ENCODE assay signal across 2 cellular contexts in the genomic region with DNA sequence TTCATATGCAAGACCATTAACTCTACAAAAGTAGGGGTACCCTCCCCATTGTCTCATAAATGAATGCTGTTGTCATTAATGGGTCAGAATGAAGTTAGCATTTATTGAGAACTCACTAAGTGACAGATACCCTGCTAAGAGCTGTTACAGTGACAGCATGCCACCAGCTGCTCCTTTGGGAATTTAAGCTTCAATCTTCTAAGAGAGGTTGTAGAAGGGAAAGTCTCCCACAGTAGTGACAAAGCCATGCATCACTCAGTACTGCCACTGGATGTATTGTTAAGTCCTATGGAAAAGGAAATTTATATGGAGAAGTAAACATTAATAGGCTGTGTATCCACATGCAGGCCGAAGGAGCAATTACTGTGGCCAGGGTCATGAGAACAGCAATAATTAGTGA.
TF ChIP-seq lines count a peak whose summit lies in the region.

No MANE protein-coding gene starts in this region.

TF ChIP-seq in GM23338, 12 proteins besides CTCF, POLR2A, EP300 and RAD21 (continued from another document):
- TF ChIP-seq, protein P1, sequence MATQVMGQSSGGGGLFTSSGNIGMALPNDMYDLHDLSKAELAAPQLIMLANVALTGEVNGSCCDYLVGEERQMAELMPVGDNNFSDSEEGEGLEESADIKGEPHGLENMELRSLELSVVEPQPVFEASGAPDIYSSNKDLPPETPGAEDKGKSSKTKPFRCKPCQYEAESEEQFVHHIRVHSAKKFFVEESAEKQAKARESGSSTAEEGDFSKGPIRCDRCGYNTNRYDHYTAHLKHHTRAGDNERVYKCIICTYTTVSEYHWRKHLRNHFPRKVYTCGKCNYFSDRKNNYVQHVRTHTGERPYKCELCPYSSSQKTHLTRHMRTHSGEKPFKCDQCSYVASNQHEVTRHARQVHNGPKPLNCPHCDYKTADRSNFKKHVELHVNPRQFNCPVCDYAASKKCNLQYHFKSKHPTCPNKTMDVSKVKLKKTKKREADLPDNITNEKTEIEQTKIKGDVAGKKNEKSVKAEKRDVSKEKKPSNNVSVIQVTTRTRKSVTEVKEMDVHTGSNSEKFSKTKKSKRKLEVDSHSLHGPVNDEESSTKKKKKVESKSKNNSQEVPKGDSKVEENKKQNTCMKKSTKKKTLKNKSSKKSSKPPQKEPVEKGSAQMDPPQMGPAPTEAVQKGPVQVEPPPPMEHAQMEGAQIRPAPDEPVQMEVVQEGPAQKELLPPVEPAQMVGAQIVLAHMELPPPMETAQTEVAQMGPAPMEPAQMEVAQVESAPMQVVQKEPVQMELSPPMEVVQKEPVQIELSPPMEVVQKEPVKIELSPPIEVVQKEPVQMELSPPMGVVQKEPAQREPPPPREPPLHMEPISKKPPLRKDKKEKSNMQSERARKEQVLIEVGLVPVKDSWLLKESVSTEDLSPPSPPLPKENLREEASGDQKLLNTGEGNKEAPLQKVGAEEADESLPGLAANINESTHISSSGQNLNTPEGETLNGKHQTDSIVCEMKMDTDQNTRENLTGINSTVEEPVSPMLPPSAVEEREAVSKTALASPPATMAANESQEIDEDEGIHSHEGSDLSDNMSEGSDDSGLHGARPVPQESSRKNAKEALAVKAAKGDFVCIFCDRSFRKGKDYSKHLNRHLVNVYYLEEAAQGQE (IDR thresholded peaks at IDR 0.05; ENCODE audit: unreplicated experiment) = no peak
TF ChIP-seq in GM23338: peak in this region for 0.

TF ChIP-seq in neural cell, 6 proteins besides CTCF, POLR2A, EP300 and RAD21 (continued from another document):
- no peak for TF ChIP-seq EZH2 (IDR thresholded peaks at IDR 0.05; ENCODE audit: borderline replicate concordance, insufficient read depth, low read length, poor library complexity, severe bottlenecking)
- TF ChIP-seq POLR2AphosphoS5 (IDR thresholded peaks at IDR 0.05) = peak; percentile 86
TF ChIP-seq in neural cell: peak in this region for 3.
